In genomic region chr12:48183876-48184548, GRCh38 we compare ENCODE assay signal across 8 cellular contexts. TPM values are rescaled to one million over a fixed set of nuclear protein-coding genes. Genes with fewer than 3 reads are reported as not detected.
DNase-seq lines count a peak whose midpoint lies in the region; ATAC-seq and TF ChIP-seq lines count a peak whose summit lies in the region.

No MANE protein-coding gene starts in this region.

- no peaks in the 10 kb centered on the region for H3K9me3 ChIP-seq in OCI-LY1 (ENCODE audit: low read length)
- H3K9me3 ChIP-seq in colonic mucosa, result no peaks in the 10 kb centered on the region
- no peaks in the 10 kb centered on the region for H3K9me3 ChIP-seq in naive thymus-derived CD4-positive, alpha-beta T cell (ENCODE audit: control insufficient read depth in 2 of 3, low read length in 3 of 3)

- no peaks in the 10 kb centered on the region for H3K9me2 ChIP-seq in OCI-LY1 (ENCODE audit: low read depth, low read length)

- H3K4me1 ChIP-seq in OCI-LY1 (ENCODE audit: insufficient read depth, low read length, severe bottlenecking) (peaks cover 7% of the 10 kb centered on the region), colonic mucosa (no peaks in the 10 kb centered on the region)
- peaks cover 6 to 11% of the 10 kb centered on the region in 2 donors for H3K4me1 ChIP-seq in naive thymus-derived CD4-positive, alpha-beta T cell (ENCODE audit: control insufficient read depth in 2 of 2, insufficient read depth in 2 of 2, low read length in 2 of 2)

- H3K9me3 Mint-ChIP-seq in naive thymus-derived CD4-positive, alpha-beta T cell, result no peaks in the 10 kb centered on the region

- H3K27me3 ChIP-seq in OCI-LY1 (ENCODE audit: insufficient read depth, low read length), result no peaks in the 10 kb centered on the region
- peaks cover 22% of the 10 kb centered on the region for H3K27me3 ChIP-seq in colonic mucosa
- peaks cover 0 to 4% of the 10 kb centered on the region in 2 donors for H3K27me3 ChIP-seq in naive thymus-derived CD4-positive, alpha-beta T cell (ENCODE audit: control insufficient read depth in 2 of 2, insufficient read depth in 2 of 2, low read length in 2 of 2)

- CTCF ChIA-PET in naive thymus-derived CD4-positive, alpha-beta T cell (lab: Charles Lee), result interaction anchor here (0.5 to 3.0 kb wide), 3 partner anchors 13 to 344 kb away, joined by 4 to 33 read pairs (median 7); no protein-coding TSS in a partner anchor

- H3K79me2 ChIP-seq in OCI-LY1 (ENCODE audit: insufficient read depth, low read length), result no peaks in the 10 kb centered on the region

- H3K27me3 Mint-ChIP-seq in naive thymus-derived CD4-positive, alpha-beta T cell, result peaks cover 16 to 79% (median 32%) of the 10 kb centered on the region in 5 donors

- TF ChIP-seq CTCF in OCI-LY1 (IDR thresholded peaks at IDR 0.05; ENCODE audit: low read length), result no peak
- TF ChIP-seq CTCF in colonic mucosa (IDR thresholded peaks at IDR 0.05), result no peak

- peak overlapping the region; percentile 52 to 97 (median 76) for H3K4me3 Mint-ChIP-seq in naive thymus-derived CD4-positive, alpha-beta T cell

- H3F3A ChIP-seq in OCI-LY1 (ENCODE audit: insufficient read depth, low read length), result no peaks in the 10 kb centered on the region

- peak; percentile 18 for ATAC-seq in naive thymus-derived CD4-positive, alpha-beta T cell
- no peak for ATAC-seq in GM21515 (IDR thresholded peaks at IDR 0.05; ENCODE audit: unreplicated experiment)
- ATAC-seq in HG03045 (IDR thresholded peaks at IDR 0.05; ENCODE audit: unreplicated experiment), result no peak

- peak overlapping the region in 4 of 9 donors; percentile 21 to 57 (median 34) for H3K27ac Mint-ChIP-seq in naive thymus-derived CD4-positive, alpha-beta T cell

- peaks cover 5 to 28% (median 8%) of the 10 kb centered on the region in 7 donors for H3K4me1 Mint-ChIP-seq in naive thymus-derived CD4-positive, alpha-beta T cell

- no peaks in the 10 kb centered on the region for H3K36me3 ChIP-seq in OCI-LY1 (ENCODE audit: insufficient read depth, low read length)
- no peaks in the 10 kb centered on the region for H3K36me3 ChIP-seq in colonic mucosa
- no peaks in the 10 kb centered on the region for H3K36me3 ChIP-seq in naive thymus-derived CD4-positive, alpha-beta T cell (ENCODE audit: control insufficient read depth in 2 of 3, insufficient read depth in 3 of 3, low read length in 3 of 3)

- intact Hi-C loops in colonic mucosa (cut with DNase I), result no loop called here
- intact Hi-C loops in naive thymus-derived CD4-positive, alpha-beta T cell (cut with micrococcal nuclease), result loop anchor here (1.0 to 5.0 kb wide), 10 partner anchors 14 to 498 kb away; partner anchors contain the start of genes ASB8 (in 2 of the 2), COL2A1 (in 1 of the 2), KANSL2 (in 1 of the 2) and RPAP3 (in 1 of the 2)

- H2AFZ ChIP-seq in OCI-LY1 (ENCODE audit: low read length), result no peak overlapping the region

- H3K27ac ChIP-seq in OCI-LY1 (ENCODE audit: low read depth, low read length, poor library complexity, severe bottlenecking) (no peak overlapping the region), colonic mucosa (no peak overlapping the region)
- peak overlapping the region; percentile 59 for H3K27ac ChIP-seq in naive thymus-derived CD4-positive, alpha-beta T cell (ENCODE audit: low read depth, low read length)

- POLR2A ChIA-PET in naive thymus-derived CD4-positive, alpha-beta T cell (lab: Charles Lee), result interaction anchor here (1.6 to 2.5 kb wide), 2 partner anchors 15 to 20 kb away, joined by 4 to 52 read pairs; no protein-coding TSS in a partner anchor

- H3K4me3 ChIP-seq in OCI-LY1 (ENCODE audit: low read depth, low read length, poor library complexity, severe bottlenecking), result peak overlapping the region; percentile 73
- H3K4me3 ChIP-seq in colonic mucosa, result peak overlapping the region; percentile 44
- H3K4me3 ChIP-seq in naive thymus-derived CD4-positive, alpha-beta T cell (ENCODE audit: low read length), result peak overlapping the region; percentile 80

- H3K36me3 Mint-ChIP-seq in naive thymus-derived CD4-positive, alpha-beta T cell, result no peaks in the 10 kb centered on the region

- peak overlapping the region; percentile 75 for H3K4me2 ChIP-seq in OCI-LY1 (ENCODE audit: low read length)

- H3K9ac ChIP-seq in OCI-LY1 (ENCODE audit: low read length), result no peak overlapping the region
- H3K9ac ChIP-seq in colonic mucosa (ENCODE audit: low read depth in 2 of 2, low read length in 2 of 2), result peak overlapping the region in 1 of 2 donors; percentile 60

- no peaks in the 10 kb centered on the region for H4K20me1 ChIP-seq in OCI-LY1 (ENCODE audit: insufficient read depth, low read length)

- DNase-seq in DMS79 treated with DMSO at 0.1 percent for 48 hours (lab: John Stamatoyannopoulos, UW), result peak; percentile 16
- no peak for DNase-seq in colonic mucosa
- peak in 4 of 9 donors; percentile 8 to 27 (median 20) for DNase-seq in naive thymus-derived CD4-positive, alpha-beta T cell
- no peak for DNase-seq in NOMO-1 (lab: John Stamatoyannopoulos, UW; ENCODE audit: unreplicated experiment in 2 of 2)
- DNase-seq in NCI-H69 (lab: John Stamatoyannopoulos, UW), result no peak

RNA-seq across cellular contexts. Expression of gene CCDC184, which starts 0.6 kb away (rescaled TPM):
- under 1 TPM; 0.35 to 0.53 TPM for total RNA-seq in colonic mucosa
- total RNA-seq in naive thymus-derived CD4-positive, alpha-beta T cell, result 1 to 10 TPM in 2 of 5 experiments, under 1 TPM in 2, not detected in 1; 0.22 to 3.8 (median 1.8) TPM
- under 1 TPM in 1 of 2 donors, not detected in 1; 0.21 TPM for polyA plus RNA-seq in naive thymus-derived CD4-positive, alpha-beta T cell

RNA-seq across cellular contexts. Expression of gene OR10AD1, which starts 19.1 kb away (rescaled TPM):
- not detected for total RNA-seq in colonic mucosa
- total RNA-seq in naive thymus-derived CD4-positive, alpha-beta T cell, result not detected
- not detected for polyA plus RNA-seq in naive thymus-derived CD4-positive, alpha-beta T cell

RNA-seq across cellular contexts. Expression of gene ASB8, which starts 26.7 kb away (rescaled TPM):
- total RNA-seq in colonic mucosa, result 10 to 100 TPM; 37.0 to 39.5 TPM
- 10 to 100 TPM; 42.9 to 75.9 (median 54.9) TPM for total RNA-seq in naive thymus-derived CD4-positive, alpha-beta T cell
- 10 to 100 TPM; 71.5 to 93.5 TPM for polyA plus RNA-seq in naive thymus-derived CD4-positive, alpha-beta T cell
